ENCODE assay signal across 9 cellular contexts in genomic region chr10:35378547-35379210, GRCh38. TPM values are rescaled to one million over a fixed set of nuclear protein-coding genes. Genes with fewer than 3 reads are reported as not detected.
A peak's percentile ranks its signal among the peaks of the same experiment; 100 is the strongest.
DNase-seq lines count a peak whose midpoint lies in the region; ATAC-seq and TF ChIP-seq lines count a peak whose summit lies in the region.
"Had no signal": no experiment of that assay in that cellular context is flagged by ENCODE, and none has a peak within 500 bp of the region (broad histone marks: within the 10 kb centered on the region; RNA-seq: fewer than 3 reads in every experiment).

No MANE protein-coding gene starts in this region.

- in situ Hi-C loops in ACHN (cut with HindIII; ENCODE audit: low pct_ligation_motif_present, low pct_unique_long_range_greater_than_20kb, low sequenced_read_pairs): no loop called here
- in situ Hi-C loops in G401 (cut with HindIII; ENCODE audit: low sequenced_read_pairs): no loop called here

- DNase-seq in HFFc6 (no peak), ACHN (no peak), NCI-H69 (lab: John Stamatoyannopoulos, UW) (no peak), G401 (ENCODE audit: low spot score) (no peak), HEK293T (ENCODE audit: extremely low spot score) (no peak)
- DNase-seq in activated T-cell treated with anti-CD3 and anti-CD28 coated beads, Interleukin-2, amount 50 U/mL, for 4 hours: no peak
- peak in 1 of 9 donors; percentile 25 for DNase-seq in naive thymus-derived CD4-positive, alpha-beta T cell

- no peak overlapping the region for H3K4me3 ChIP-seq in naive thymus-derived CD4-positive, alpha-beta T cell (ENCODE audit: low read length)

- peaks cover 54% of the 10 kb centered on the region for H3K4me1 Mint-ChIP-seq in HFFc6 (ENCODE audit: low read depth)
- peaks cover 74% of the 10 kb centered on the region for H3K4me1 Mint-ChIP-seq in activated T-cell treated with anti-CD3 and anti-CD28 coated beads, Interleukin-2, amount 50 U/mL, for 4 hours (ENCODE audit: low read depth)
- H3K4me1 Mint-ChIP-seq in naive thymus-derived CD4-positive, alpha-beta T cell: peaks cover 39 to 93% (median 78%) of the 10 kb centered on the region in 7 donors

- peak overlapping the region; percentile 54 for H3K27ac Mint-ChIP-seq in HFFc6
- H3K27ac Mint-ChIP-seq in naive thymus-derived CD4-positive, alpha-beta T cell: peak overlapping the region; percentile 25 to 90 (median 75)

- H3K27me3 Mint-ChIP-seq in HFFc6 (ENCODE audit: insufficient read depth): peaks cover 4% of the 10 kb centered on the region; the same call in 1 of the 2 replicates
- H3K27me3 Mint-ChIP-seq in activated T-cell treated with anti-CD3 and anti-CD28 coated beads, Interleukin-2, amount 50 U/mL, for 4 hours (ENCODE audit: low read depth): no peaks in the 10 kb centered on the region
- H3K27me3 Mint-ChIP-seq in naive thymus-derived CD4-positive, alpha-beta T cell: no peaks in the 10 kb centered on the region

- peaks cover 9 to 30% of the 10 kb centered on the region in 2 donors for H3K4me1 ChIP-seq in naive thymus-derived CD4-positive, alpha-beta T cell (ENCODE audit: control insufficient read depth in 2 of 2, insufficient read depth in 2 of 2, low read length in 2 of 2)

- H3K27ac ChIP-seq in naive thymus-derived CD4-positive, alpha-beta T cell (ENCODE audit: low read depth, low read length): peak overlapping the region; percentile 24
- H3K27ac ChIP-seq: KMS-11 had no signal

- intact Hi-C loops in naive thymus-derived CD4-positive, alpha-beta T cell (cut with micrococcal nuclease): loop anchor here (2.0 kb wide), 3 partner anchors 22 to 184 kb away; no protein-coding TSS in a partner anchor

- H3K36me3 Mint-ChIP-seq in HFFc6 (ENCODE audit: low read depth): peaks cover 8% of the 10 kb centered on the region; the same call in 1 of the 2 replicates
- peaks cover 7% of the 10 kb centered on the region for H3K36me3 Mint-ChIP-seq in activated T-cell treated with anti-CD3 and anti-CD28 coated beads, Interleukin-2, amount 50 U/mL, for 4 hours (ENCODE audit: insufficient read depth)
- H3K36me3 Mint-ChIP-seq in naive thymus-derived CD4-positive, alpha-beta T cell: peaks cover 4 to 11% (median 5%) of the 10 kb centered on the region in 5 donors

- peaks cover 3% of the 10 kb centered on the region; the same call in 1 of the 2 replicates for H3K9me3 Mint-ChIP-seq in HFFc6
- no peaks in the 10 kb centered on the region for H3K9me3 Mint-ChIP-seq in activated T-cell treated with anti-CD3 and anti-CD28 coated beads, Interleukin-2, amount 50 U/mL, for 4 hours
- peaks cover 0 to 1% (median 0%) of the 10 kb centered on the region in 11 donors for H3K9me3 Mint-ChIP-seq in naive thymus-derived CD4-positive, alpha-beta T cell

- no peaks in the 10 kb centered on the region for H3K27me3 ChIP-seq in naive thymus-derived CD4-positive, alpha-beta T cell (ENCODE audit: control insufficient read depth in 2 of 2, insufficient read depth in 2 of 2, low read length in 2 of 2)

- no peaks in the 10 kb centered on the region for H3K9me3 ChIP-seq in naive thymus-derived CD4-positive, alpha-beta T cell (ENCODE audit: control insufficient read depth in 2 of 3, low read length in 3 of 3)

- POLR2A ChIA-PET in naive thymus-derived CD4-positive, alpha-beta T cell (lab: Charles Lee): interaction anchor here (0.7 kb wide), 1 partner anchor 183 kb away, joined by 4 read pairs; no protein-coding TSS in a partner anchor
- POLR2A ChIA-PET in HEK293T (lab: Yijun Ruan, JAX): no interaction called here

- no peak for TF ChIP-seq CTCF in HFFc6 (IDR thresholded peaks at IDR 0.05)

- no peak overlapping the region for H3K4me3 Mint-ChIP-seq in HFFc6
- peak overlapping the region; percentile 6 for H3K4me3 Mint-ChIP-seq in activated T-cell treated with anti-CD3 and anti-CD28 coated beads, Interleukin-2, amount 50 U/mL, for 4 hours
- H3K4me3 Mint-ChIP-seq in naive thymus-derived CD4-positive, alpha-beta T cell: peak overlapping the region; percentile 18 to 74 (median 58)

- TF ChIP-seq POLR2A in GM18505 (IDR thresholded peaks at IDR 0.05; ENCODE audit: borderline replicate concordance, extremely low read depth, insufficient read depth, insufficient read length): no peak

- CTCF ChIA-PET in naive thymus-derived CD4-positive, alpha-beta T cell (lab: Charles Lee): interaction anchor here (0.6 to 1.0 kb wide), 3 partner anchors 8 to 182 kb away, joined by 3 read pairs; no protein-coding TSS in a partner anchor
- CTCF ChIA-PET in HEK293T (lab: Yijun Ruan, JAX): no interaction called here

- peak; percentile 12 for ATAC-seq in GM18505 (IDR thresholded peaks at IDR 0.05; ENCODE audit: unreplicated experiment)
- ATAC-seq in activated T-cell treated with anti-CD3 and anti-CD28 coated beads, Interleukin-2, amount 50 U/mL, for 4 hours: peak; percentile 63 to 72
- ATAC-seq in naive thymus-derived CD4-positive, alpha-beta T cell: peak; percentile 48

- H3K36me3 ChIP-seq in naive thymus-derived CD4-positive, alpha-beta T cell (ENCODE audit: control insufficient read depth in 2 of 3, insufficient read depth in 3 of 3, low read length in 3 of 3): no peaks in the 10 kb centered on the region

TF ChIP-seq in HEK293T, 16 proteins besides CTCF, POLR2A, EP300 and RAD21:
- TF ChIP-seq FOXK2 (IDR thresholded peaks at IDR 0.05) (no peak), BHLHE40 (IDR thresholded peaks at IDR 0.05; ENCODE audit: borderline replicate concordance) (no peak), FOXM1 (IDR thresholded peaks at IDR 0.05; ENCODE audit: borderline replicate concordance) (no peak), FOXA1 (IDR thresholded peaks at IDR 0.05) (no peak), L3MBTL2 (conservative IDR thresholded peaks at IDR 0.05) (no peak)

RNA-seq across cellular contexts. Expression of gene CCNY, which starts 42.4 kb away (rescaled TPM):
- 10 to 100 TPM; 60.0 to 76.6 (median 69.9) TPM for total RNA-seq in HFFc6 (2021; fragmentation: NEBNext Ultra II Directional; extraction: Animal tissue kit (Norgen Biotek cat#: 25700))
- 10 to 100 TPM; 54.8 to 61.6 (median 58.9) TPM for total RNA-seq in activated T-cell treated with anti-CD3 and anti-CD28 coated beads, Interleukin-2, amount 50 U/mL, for 4 hours
- total RNA-seq in naive thymus-derived CD4-positive, alpha-beta T cell: 10 to 100 TPM; 52.3 to 91.9 (median 68.3) TPM
- polyA plus RNA-seq in naive thymus-derived CD4-positive, alpha-beta T cell: 10 to 100 TPM; 11.6 to 13.0 TPM
- 62.9 and 77.4 TPM in 2 replicates for total RNA-seq in G401 (2014; rRNA removed; shearing (Covaris generic))

Comparison
In these comparisons a context has a peak if more than half of its experiments do, and no peak if none do; other contexts are left out.
1. ATAC-seq: peak in every context shown above with its lines; median percentile 68 in activated T-cell treated with anti-CD3 and anti-CD28 coated beads, Interleukin-2, amount 50 U/mL, for 4 hours; 48 in naive thymus-derived CD4-positive, alpha-beta T cell; 12 in GM18505.